8 cellular contexts compared by ENCODE assay signal in genomic region chr6:30213654-30213998, GRCh38. TPM values are rescaled to one million over a fixed set of nuclear protein-coding genes. Genes with fewer than 3 reads are reported as not detected.
DNase-seq lines count a peak whose midpoint lies in the region; ATAC-seq, FAIRE-seq and TF ChIP-seq lines count a peak whose summit lies in the region.

No MANE protein-coding gene starts in this region.

- H3K36me3 Mint-ChIP-seq in brain: peaks cover 5% of the 10 kb centered on the region

- no peak for ATAC-seq in GM21529 (IDR thresholded peaks at IDR 0.05; ENCODE audit: unreplicated experiment)

- peaks cover 15% of the 10 kb centered on the region for H3K27me3 Mint-ChIP-seq in brain

- no peak for FAIRE-seq in D721Med (lab: Jason Lieb, UNC)

- H3K4me1 ChIP-seq in right atrium auricular region (peaks cover 0 to 29% of the 10 kb centered on the region in 2 donors), mesodermal cell (ENCODE audit: control insufficient read depth, insufficient read depth, low read length, poor library complexity, severe bottlenecking) (peaks cover 12% of the 10 kb centered on the region)

- H3K27me3 ChIP-seq in right atrium auricular region: no peaks in the 10 kb centered on the region

- H3K27ac ChIP-seq in right atrium auricular region (peak overlapping the region; percentile 96), mesodermal cell (ENCODE audit: low read depth, low read length, severe bottlenecking) (peak overlapping the region; percentile 72)

- H3K4me3 ChIP-seq in right atrium auricular region (peak overlapping the region; percentile 86 to 89), mesodermal cell (ENCODE audit: extremely low read depth, insufficient read depth, low read length, poor library complexity, severe bottlenecking) (peak overlapping the region; percentile 68)

- no peaks in the 10 kb centered on the region for H3K9me3 Mint-ChIP-seq in brain

- no peaks in the 10 kb centered on the region for H3K36me3 ChIP-seq in right atrium auricular region
- peaks cover 4% of the 10 kb centered on the region for H3K36me3 ChIP-seq in mesodermal cell (ENCODE audit: control insufficient read depth, insufficient read depth, low read length)

- peak overlapping the region; percentile 90 to 99 (median 96) for H3K27ac Mint-ChIP-seq in brain

- intact Hi-C loops in cardiac septum (cut with DNase I): loop anchor here (5.0 kb wide), 1 partner anchor 114 kb away; the partner anchor contains the start of gene TRIM39

- H3K9me3 ChIP-seq in right atrium auricular region (no peaks in the 10 kb centered on the region), mesodermal cell (ENCODE audit: control insufficient read depth, low read length) (no peaks in the 10 kb centered on the region)

- peak overlapping the region; percentile 91 to 99 (median 94) for H3K4me3 Mint-ChIP-seq in brain

- TF ChIP-seq CTCF in right atrium auricular region (IDR thresholded peaks at IDR 0.05) (no peak), brain (conservative IDR thresholded peaks at IDR 0.05) (no peak), D721Med (IDR thresholded peaks at IDR 0.05; ENCODE audit: insufficient read depth, missing control alignments) (no peak)

- peaks cover 62% of the 10 kb centered on the region for H3K4me1 Mint-ChIP-seq in brain

- 10 to 15% methylated on average over 11 to 15 of the region's 16 CpGs for WGBS in mesodermal cell (ENCODE audit: insufficient coverage in 2 of 2), 2 experiments

- DNase-seq in right atrium auricular region (ENCODE audit: low spot score) (no peak), cardiac septum (ENCODE audit: low spot score) (no peak), D721Med (ENCODE audit: insufficient read length, low spot score) (no peak)
- no peak for DNase-seq in stimulated activated CD4-positive, alpha-beta T cell treated with anti-CD3 and anti-CD28 coated beads, Interleukin-4, amount 100 ng/mL, for 1 hour
- DNase-seq in stimulated activated CD4-positive, alpha-beta T cell treated with anti-CD3 and anti-CD28 coated beads, Interleukin-15, amount 100 ng/mL, for 24 hours: no peak

RNA-seq across cellular contexts. Expression of gene TRIM26, which starts 0.4 kb away (rescaled TPM):
- 10 to 100 TPM; 20.0 to 27.8 TPM for total RNA-seq in right atrium auricular region
- total RNA-seq in cardiac septum: 24.2 TPM
- polyA plus RNA-seq in brain (ENCODE audit: insufficient read depth, low read depth, low replicate concordance): 57.2 TPM
- polyA plus RNA-seq in mesodermal cell (2013, experiment 1 of 2): 15.6 TPM
- polyA plus RNA-seq in mesodermal cell (2013, experiment 2 of 2): 16.3 TPM

RNA-seq across cellular contexts. Expression of gene TRIM15, which starts 50.3 kb away (rescaled TPM):
- total RNA-seq in right atrium auricular region: not detected
- total RNA-seq in cardiac septum: not detected
- polyA plus RNA-seq in brain (ENCODE audit: insufficient read depth, low read depth, low replicate concordance): not detected
- not detected for polyA plus RNA-seq in mesodermal cell (2013, experiment 1 of 2)
- not detected for polyA plus RNA-seq in mesodermal cell (2013, experiment 2 of 2)

RNA-seq across cellular contexts. Expression of gene TRIM10, which starts 52.6 kb away (rescaled TPM):
- total RNA-seq in right atrium auricular region: not detected
- total RNA-seq in cardiac septum: 0.08 TPM
- not detected for polyA plus RNA-seq in brain (ENCODE audit: insufficient read depth, low read depth, low replicate concordance)
- polyA plus RNA-seq in mesodermal cell (2013, experiment 1 of 2): 0.07 TPM
- polyA plus RNA-seq in mesodermal cell (2013, experiment 2 of 2): not detected
